In genomic region chrY:7122202-7122601, GRCh38 we compare ENCODE assay signal across 37 cellular contexts.
"Had no signal": no experiment of that assay in that cellular context is flagged by ENCODE, and none has a peak within 500 bp of the region (broad histone marks: within the 10 kb centered on the region; RNA-seq: fewer than 3 reads in every experiment).

No MANE protein-coding gene starts in this region.

- H3K27ac Mint-ChIP-seq: activated B cell treated with CpG ODN at 0.5 μM for 24 hours; activated CD4-positive, alpha-beta memory T cell treated with anti-CD3 and anti-CD28 coated beads for 36 hours; activated CD4-positive, alpha-beta T cell treated with anti-CD3 and anti-CD28 coated beads, Interleukin-2, amount 10 ng/mL, durations not matched to agents 24 days and 14 days; activated CD8-positive, alpha-beta T cell treated with anti-CD3 and anti-CD28 coated beads for 36 hours; activated naive CD4-positive, alpha-beta T cell treated with anti-CD3 and anti-CD28 coated beads for 36 hours; activated naive CD4-positive, alpha-beta T cell treated with anti-CD3 and anti-CD28 coated beads, Interleukin-2, amount 50 U/mL, for 72 hours; activated naive CD8-positive, alpha-beta T cell treated with anti-CD3 and anti-CD28 coated beads for 36 hours; activated T-cell treated with anti-CD3 and anti-CD28 coated beads, Interleukin-2, amount 50 U/mL, for 72 hours; activated T-helper 1 cell treated with anti-CD3 and anti-CD28 coated beads, Interleukin-12 subunit alpha, Interleukin-12 subunit beta, Interleukin-2, Interleukin-4 antibody, amounts not matched to agents 30 ng/mL and 10 ng/mL and 1 ng/mL, durations not matched to agents 14 hours and 24 hours and 36 hours; activated T-helper 17 cell treated with anti-CD3 and anti-CD28 coated beads, Interleukin-2, amount 50 U/mL, for 72 hours; T-helper 1 cell treated with Interleukin-12 subunit alpha and Interleukin-12 subunit beta and Interleukin-4 antibody, amounts not matched to agents 30 μg/mL and 1 μg/mL, for 36 hours; T-helper 2 cell treated with Interferon-gamma antibody and Interleukin-4, amounts not matched to agents 5 μg/mL and 100 μg/mL, for 36 hours had no signal

- H3K27ac ChIP-seq: adrenal gland, body of pancreas, brain microvascular endothelial cell, breast epithelium, cardiac muscle cell, VCaP had no signal

- ATAC-seq: activated CD8-positive, alpha-beta T cell treated with anti-CD3 and anti-CD28 coated beads for 36 hours; activated naive CD4-positive, alpha-beta T cell treated with anti-CD3 and anti-CD28 coated beads, Interleukin-2, amount 50 U/mL, for 72 hours; activated T-cell treated with anti-CD3 and anti-CD28 coated beads, Interleukin-2, amount 50 U/mL, for 4 hours; activated T-cell treated with anti-CD3 and anti-CD28 coated beads, Interleukin-2, amount 50 U/mL, for 72 hours; activated T-helper 17 cell treated with anti-CD3 and anti-CD28 coated beads, Interleukin-2, amount 50 U/mL, for 72 hours; body of pancreas had no signal

- H3K4me3 Mint-ChIP-seq: activated B cell treated with CpG ODN at 0.5 μM for 24 hours; activated CD4-positive, alpha-beta memory T cell treated with anti-CD3 and anti-CD28 coated beads for 36 hours; activated CD4-positive, alpha-beta T cell treated with anti-CD3 and anti-CD28 coated beads, Interleukin-2, amount 10 ng/mL, durations not matched to agents 24 days and 14 days; activated CD8-positive, alpha-beta T cell treated with anti-CD3 and anti-CD28 coated beads for 36 hours; activated naive CD4-positive, alpha-beta T cell treated with anti-CD3 and anti-CD28 coated beads for 36 hours; activated naive CD8-positive, alpha-beta T cell treated with anti-CD3 and anti-CD28 coated beads for 36 hours; activated T-cell treated with anti-CD3 and anti-CD28 coated beads, Interleukin-2, amount 50 U/mL, for 4 hours; activated T-cell treated with anti-CD3 and anti-CD28 coated beads, Interleukin-2, amount 50 U/mL, for 72 hours; activated T-helper 1 cell treated with anti-CD3 and anti-CD28 coated beads, Interleukin-12 subunit alpha, Interleukin-12 subunit beta, Interleukin-2, Interleukin-4 antibody, amounts not matched to agents 30 ng/mL and 10 ng/mL and 1 ng/mL, durations not matched to agents 14 hours and 24 hours and 36 hours; activated T-helper 17 cell treated with anti-CD3 and anti-CD28 coated beads, Interleukin-2, amount 50 U/mL, for 72 hours; central memory CD8-positive, alpha-beta T cell; T-helper 1 cell treated with Interleukin-12 subunit alpha and Interleukin-12 subunit beta and Interleukin-4 antibody, amounts not matched to agents 30 μg/mL and 1 μg/mL, for 36 hours; T-helper 2 cell treated with Interferon-gamma antibody and Interleukin-4, amounts not matched to agents 5 μg/mL and 100 μg/mL, for 36 hours had no signal

- H3K4me1 ChIP-seq: adrenal gland, body of pancreas, breast epithelium had no signal

- H3K27me3 Mint-ChIP-seq: activated B cell treated with CpG ODN at 0.5 μM for 24 hours; activated CD4-positive, alpha-beta memory T cell treated with anti-CD3 and anti-CD28 coated beads for 36 hours; activated CD8-positive, alpha-beta T cell treated with anti-CD3 and anti-CD28 coated beads for 36 hours; activated naive CD8-positive, alpha-beta T cell treated with anti-CD3 and anti-CD28 coated beads for 36 hours; activated T-helper 17 cell treated with anti-CD3 and anti-CD28 coated beads, Interleukin-2, amount 50 U/mL, for 72 hours; central memory CD8-positive, alpha-beta T cell had no signal

- H3K4me1 Mint-ChIP-seq: activated B cell treated with CpG ODN at 0.5 μM for 24 hours; activated naive CD8-positive, alpha-beta T cell treated with anti-CD3 and anti-CD28 coated beads for 36 hours; activated T-helper 17 cell treated with anti-CD3 and anti-CD28 coated beads, Interleukin-2, amount 50 U/mL, for 72 hours had no signal

- H3K36me3 ChIP-seq: adrenal gland, brain microvascular endothelial cell, breast epithelium, cardiac muscle cell had no signal

- H3K9me3 Mint-ChIP-seq: activated B cell treated with CpG ODN at 0.5 μM for 24 hours; activated CD4-positive, alpha-beta memory T cell treated with anti-CD3 and anti-CD28 coated beads for 36 hours; activated CD4-positive, alpha-beta T cell treated with anti-CD3 and anti-CD28 coated beads, Interleukin-2, amount 10 ng/mL, durations not matched to agents 24 days and 14 days; activated CD8-positive, alpha-beta T cell treated with anti-CD3 and anti-CD28 coated beads for 36 hours; activated naive CD4-positive, alpha-beta T cell treated with anti-CD3 and anti-CD28 coated beads for 36 hours; activated naive CD4-positive, alpha-beta T cell treated with anti-CD3 and anti-CD28 coated beads, Interleukin-2, amount 50 U/mL, for 72 hours; activated naive CD8-positive, alpha-beta T cell treated with anti-CD3 and anti-CD28 coated beads for 36 hours; activated T-cell treated with anti-CD3 and anti-CD28 coated beads, Interleukin-2, amount 50 U/mL, for 4 hours; activated T-cell treated with anti-CD3 and anti-CD28 coated beads, Interleukin-2, amount 50 U/mL, for 72 hours; activated T-helper 1 cell treated with anti-CD3 and anti-CD28 coated beads, Interleukin-12 subunit alpha, Interleukin-12 subunit beta, Interleukin-2, Interleukin-4 antibody, amounts not matched to agents 30 ng/mL and 10 ng/mL and 1 ng/mL, durations not matched to agents 14 hours and 24 hours and 36 hours; activated T-helper 17 cell treated with anti-CD3 and anti-CD28 coated beads, Interleukin-2, amount 50 U/mL, for 72 hours; central memory CD8-positive, alpha-beta T cell; T-helper 1 cell treated with Interleukin-12 subunit alpha and Interleukin-12 subunit beta and Interleukin-4 antibody, amounts not matched to agents 30 μg/mL and 1 μg/mL, for 36 hours; T-helper 2 cell treated with Interferon-gamma antibody and Interleukin-4, amounts not matched to agents 5 μg/mL and 100 μg/mL, for 36 hours had no signal

- H3K9me3 ChIP-seq: adrenal gland, body of pancreas, breast epithelium had no signal

- DNase-seq: activated B cell treated with CpG ODN at 0.5 μM for 24 hours; activated CD4-positive, alpha-beta memory T cell treated with anti-CD3 and anti-CD28 coated beads for 36 hours; activated CD4-positive, alpha-beta T cell treated with anti-CD3 and anti-CD28 coated beads for 4 hours; activated CD4-positive, alpha-beta T cell treated with anti-CD3 and anti-CD28 coated beads, Interleukin-2, amount 10 ng/mL, durations not matched to agents 24 days and 14 days; activated CD4-positive, alpha-beta T cell treated with anti-CD3 and anti-CD28 coated beads, Interleukin-2, amount 50 U/mL, for 1 hour; activated CD4-positive, alpha-beta T cell treated with anti-CD3 and anti-CD28 coated beads, Interleukin-2, amount 50 U/mL, for 4 hours; activated CD4-positive, CD25-positive, alpha-beta regulatory T cell treated with anti-CD3 and anti-CD28 coated beads, Interleukin-2, amount 50 U/mL, for 72 hours; activated CD8-positive, alpha-beta memory T cell treated with anti-CD3 and anti-CD28 coated beads, Interleukin-2, amount 50 U/mL, for 4 hours; activated CD8-positive, alpha-beta T cell treated with anti-CD3 and anti-CD28 coated beads for 36 hours; activated effector memory CD4-positive, alpha-beta T cell treated with anti-CD3 and anti-CD28 coated beads, Interleukin-2, amount 50 U/mL, for 16 hours; activated gamma-delta T cell treated with Interleukin-2 at 50 U/mL for 16 hours; activated naive CD4-positive, alpha-beta T cell; activated naive CD4-positive, alpha-beta T cell treated with anti-CD3 and anti-CD28 coated beads for 36 hours; activated naive CD4-positive, alpha-beta T cell treated with anti-CD3 and anti-CD28 coated beads, Interleukin-2, amount 50 U/mL, for 16 hours; activated naive CD8-positive, alpha-beta T cell treated with anti-CD3 and anti-CD28 coated beads for 36 hours; activated T-cell treated with anti-CD3 and anti-CD28 coated beads for 4 hours; activated T-cell treated with anti-CD3 and anti-CD28 coated beads, Interleukin-2, amount 50 U/mL, for 1 hour; activated T-cell treated with anti-CD3 and anti-CD28 coated beads, Interleukin-2, amount 50 U/mL, for 4 hours; activated T-cell treated with anti-CD3 and anti-CD28 coated beads, Interleukin-2, amount 50 U/mL, for 72 hours; adrenal gland; amniotic stem cell; aorta; body of pancreas; brain microvascular endothelial cell; cerebellar nuclear complex; T-helper 1 cell; T-helper 2 cell; T-helper 9 cell had no signal

- H3K27me3 ChIP-seq: adrenal gland, body of pancreas, brain microvascular endothelial cell, breast epithelium, cardiac muscle cell had no signal

- H3K4me3 ChIP-seq: adrenal gland, body of pancreas, breast epithelium, cardiac muscle cell had no signal

- H3K36me3 Mint-ChIP-seq: activated CD4-positive, alpha-beta memory T cell treated with anti-CD3 and anti-CD28 coated beads for 36 hours; activated naive CD4-positive, alpha-beta T cell treated with anti-CD3 and anti-CD28 coated beads, Interleukin-2, amount 50 U/mL, for 72 hours; activated naive CD8-positive, alpha-beta T cell treated with anti-CD3 and anti-CD28 coated beads for 36 hours had no signal
